ENCODE assay signal across 21 cellular contexts in the genomic region with DNA sequence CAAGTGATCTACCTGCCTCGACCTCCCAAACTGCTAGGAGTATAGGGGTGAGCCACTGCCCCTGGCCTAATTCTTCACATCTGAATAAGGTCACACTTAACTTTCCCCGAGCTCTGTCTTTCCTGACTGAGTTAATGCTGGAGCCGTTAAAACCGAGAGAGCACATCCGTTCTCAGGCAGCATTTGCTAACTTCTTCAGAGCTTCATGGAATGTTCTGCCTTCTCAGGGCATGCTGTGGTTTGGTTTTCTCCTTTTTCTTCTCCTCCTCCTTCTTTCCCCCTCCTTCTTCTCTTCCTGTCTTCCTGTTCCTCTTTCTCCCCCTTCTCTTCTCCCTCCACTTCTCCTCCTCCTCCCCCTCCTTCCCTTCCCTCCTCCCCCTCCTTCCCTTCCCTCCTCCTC.
A peak's percentile ranks its signal among the peaks of the same experiment; 100 is the strongest.
DNase-seq lines count a peak whose midpoint lies in the region; ATAC-seq and TF ChIP-seq lines count a peak whose summit lies in the region.
"Had no signal": no experiment of that assay in that cellular context is flagged by ENCODE, and none has a peak within 500 bp of the region (broad histone marks: within the 10 kb centered on the region; RNA-seq: fewer than 3 reads in every experiment).

No MANE protein-coding gene starts in this region.

- CTCF ChIA-PET in WTC11 (lab: Charles Lee), result no interaction called here

- no peak for TF ChIP-seq CTCF in WTC11 (IDR thresholded peaks at IDR 0.05)

- H3K4me1 Mint-ChIP-seq in WTC11, result peaks cover 13% of the 10 kb centered on the region
- H3K4me1 Mint-ChIP-seq: B cell, CD14-positive monocyte had no signal

- DNase-seq in A172 (ENCODE audit: low spot score) (peak; percentile 19), EH (ENCODE audit: low read depth) (peak; percentile 52), RKO (ENCODE audit: low spot score) (peak; percentile 7), WTC11 (ENCODE audit: low spot score) (no peak), NCI-H1417 (lab: John Stamatoyannopoulos, UW) (no peak), HCEC 1CT (no peak)
- DNase-seq: CD8-positive, alpha-beta memory T cell; DMS153; DND-41; H7; IMR-90; NCI-H1092 treated with DMSO at 0.1 percent for 48 hours; NCI-H1436 treated with DMSO at 0.1 percent for 48 hours; NCI-H1930; NCI-H446 treated with DMSO at 0.1 percent for 48 hours; NCI-H526; T-helper 17 cell had no signal

- POLR2A ChIA-PET in WTC11 (lab: Charles Lee), result no interaction called here

- H3K27ac Mint-ChIP-seq in WTC11, result no peak overlapping the region
- H3K27ac Mint-ChIP-seq: B cell, T-helper 17 cell had no signal

- H3K27me3 Mint-ChIP-seq in WTC11 (ENCODE audit: low read depth), result no peaks in the 10 kb centered on the region
- H3K27me3 Mint-ChIP-seq: B cell; CD8-positive, alpha-beta memory T cell; T-helper 17 cell had no signal

- H3K9me3 Mint-ChIP-seq in WTC11, result peaks cover 5% of the 10 kb centered on the region

- no peak for ATAC-seq in WTC11
- no peak for ATAC-seq in HG03159 (IDR thresholded peaks at IDR 0.05; ENCODE audit: unreplicated experiment)
- ATAC-seq: SK-N-SH treated with all-trans-retinoic acid at 6 μM for 48 hours, T-helper 17 cell had no signal

- H3K4me3 Mint-ChIP-seq in WTC11, result no peak overlapping the region
- H3K4me3 Mint-ChIP-seq: B cell; CD14-positive monocyte; CD8-positive, alpha-beta memory T cell; T-helper 17 cell had no signal

- peaks cover 5% of the 10 kb centered on the region for H3K36me3 Mint-ChIP-seq in WTC11

TF ChIP-seq in WTC11, 78 proteins besides CTCF, POLR2A, EP300 and RAD21:
- TF ChIP-seq GABPB1 (CRISPR knock-in tag; IDR thresholded peaks at IDR 0.05), result no peak
- TF ChIP-seq, protein P1, sequence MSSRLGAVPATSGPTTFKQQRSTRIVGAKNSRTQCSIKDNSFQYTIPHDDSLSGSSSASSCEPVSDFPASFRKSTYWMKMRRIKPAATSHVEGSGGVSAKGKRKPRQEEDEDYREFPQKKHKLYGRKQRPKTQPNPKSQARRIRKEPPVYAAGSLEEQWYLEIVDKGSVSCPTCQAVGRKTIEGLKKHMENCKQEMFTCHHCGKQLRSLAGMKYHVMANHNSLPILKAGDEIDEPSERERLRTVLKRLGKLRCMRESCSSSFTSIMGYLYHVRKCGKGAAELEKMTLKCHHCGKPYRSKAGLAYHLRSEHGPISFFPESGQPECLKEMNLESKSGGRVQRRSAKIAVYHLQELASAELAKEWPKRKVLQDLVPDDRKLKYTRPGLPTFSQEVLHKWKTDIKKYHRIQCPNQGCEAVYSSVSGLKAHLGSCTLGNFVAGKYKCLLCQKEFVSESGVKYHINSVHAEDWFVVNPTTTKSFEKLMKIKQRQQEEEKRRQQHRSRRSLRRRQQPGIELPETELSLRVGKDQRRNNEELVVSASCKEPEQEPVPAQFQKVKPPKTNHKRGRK (CRISPR knock-in tag; IDR thresholded peaks at IDR 0.05; ENCODE audit: borderline replicate concordance), result 0 out of 2 replicates have a peak, but pooled peaks have one; percentile 66

Comparison
In these comparisons a context has a peak if more than half of its experiments do, and no peak if none do; other contexts are left out.
1. DNase-seq: peak in A172 (single experiment), EH (single experiment) and RKO (single experiment); none in WTC11 (single experiment), NCI-H1417 (0 of 3) and HCEC 1CT (single experiment).